Comparison of ENCODE assay signal across 10 cellular contexts in genomic region chr5:78504726-78505431, GRCh38.
A peak's percentile ranks its signal among the peaks of the same experiment; 100 is the strongest.
DNase-seq lines count a peak whose midpoint lies in the region; ATAC-seq, FAIRE-seq and TF ChIP-seq lines count a peak whose summit lies in the region.
"Had no signal": no experiment of that assay in that cellular context is flagged by ENCODE, and none has a peak within 500 bp of the region (broad histone marks: within the 10 kb centered on the region; RNA-seq: fewer than 3 reads in every experiment).

No MANE protein-coding gene starts in this region.

- POLR2A ChIA-PET in PC-3 (lab: Charles Lee; ENCODE audit: unreplicated experiment), result interaction anchor here (0.6 kb wide), 1 partner anchor 93 kb away, joined by 5 read pairs; no protein-coding TSS in a partner anchor

- H3K27ac Mint-ChIP-seq in GM23338, result peak overlapping the region; percentile 65; the same call in 1 of the 2 replicates
- H3K27ac Mint-ChIP-seq: natural killer cell treated with Interleukin-12 subunit alpha and Interleukin-12 subunit beta and Interleukin-15 and Interleukin-18, amount 100 ng/mL, for 72 hours had no signal

- no peak overlapping the region for H2AFZ ChIP-seq in GM23338
- H2AFZ ChIP-seq in PC-3 (ENCODE audit: low read length), result no peak overlapping the region

- H3K9ac ChIP-seq in PC-3 (ENCODE audit: low read length), result peak overlapping the region; percentile 75
- H3K9ac ChIP-seq: KMS-11 had no signal

- peaks cover 36% of the 10 kb centered on the region for H3K4me1 ChIP-seq in GM23338 (ENCODE audit: insufficient read depth)
- peaks cover 61% of the 10 kb centered on the region for H3K4me1 ChIP-seq in PC-3 (ENCODE audit: insufficient read depth, low read length)

- peaks cover 59% of the 10 kb centered on the region for H3K4me1 Mint-ChIP-seq in GM23338

- peaks cover 7% of the 10 kb centered on the region for H3K27me3 Mint-ChIP-seq in GM23338 (ENCODE audit: insufficient read depth, low read depth, poor library complexity)

- intact Hi-C loops in PC-3 (cut with micrococcal nuclease), result loop anchor here (5.0 kb wide), 1 partner anchor 87 kb away; no protein-coding TSS in a partner anchor

- no peak for FAIRE-seq in D721Med (lab: Jason Lieb, UNC)

- H3K36me3 Mint-ChIP-seq in GM23338 (ENCODE audit: low read depth), result no peaks in the 10 kb centered on the region
- H3K36me3 Mint-ChIP-seq: natural killer cell treated with Interleukin-12 subunit alpha and Interleukin-12 subunit beta and Interleukin-15 and Interleukin-18, amount 100 ng/mL, for 72 hours had no signal

- TF ChIP-seq CTCF in GM23338 (conservative IDR thresholded peaks at IDR 0.05; ENCODE audit: low read depth in 2 of 2) (no peak), PC-3 (conservative IDR thresholded peaks at IDR 0.05; ENCODE audit: low read depth, low read length) (no peak), D721Med (IDR thresholded peaks at IDR 0.05; ENCODE audit: insufficient read depth, missing control alignments) (no peak)

- H3K4me3 ChIP-seq in GM23338, result no peak overlapping the region
- H3K4me3 ChIP-seq in PC-3 (ENCODE audit: low read length), result 0 out of 2 replicates have a peak overlapping the region, but pooled peaks have one; percentile 13

- no peaks in the 10 kb centered on the region for H3K9me2 ChIP-seq in GM23338 (ENCODE audit: insufficient read depth)
- H3K9me2 ChIP-seq in PC-3 (replicated peaks; ENCODE audit: low read length), result no peaks in the 10 kb centered on the region

- H3K79me2 ChIP-seq in GM23338 (replicated peaks; ENCODE audit: insufficient read depth) (peaks cover 75% of the 10 kb centered on the region), PC-3 (ENCODE audit: low read length) (peaks cover 70% of the 10 kb centered on the region)

- H3K36me3 ChIP-seq in GM23338 (ENCODE audit: insufficient read depth) (no peaks in the 10 kb centered on the region), PC-3 (ENCODE audit: low read depth, low read length) (no peaks in the 10 kb centered on the region)

- no peak overlapping the region; the same call in 1 of the 2 replicates for H3K27ac ChIP-seq in GM23338 (ENCODE audit: low read depth)
- peak overlapping the region; percentile 96 for H3K27ac ChIP-seq in PC-3 (ENCODE audit: low read length)
- H3K27ac ChIP-seq: KMS-11 had no signal

- BruUV-seq in PC-3 (replicated peaks; lab: Mats Ljungman, UMichigan), result no TSS peak

- H3K27me3 ChIP-seq in GM23338 (ENCODE audit: insufficient read depth) (no peaks in the 10 kb centered on the region), PC-3 (ENCODE audit: low read length) (no peaks in the 10 kb centered on the region)

- H3K9me3 Mint-ChIP-seq in GM23338, result no peaks in the 10 kb centered on the region
- H3K9me3 Mint-ChIP-seq: natural killer cell treated with Interleukin-12 subunit alpha and Interleukin-12 subunit beta and Interleukin-15 and Interleukin-18, amount 100 ng/mL, for 72 hours had no signal

- H3K4me3 Mint-ChIP-seq in GM23338, result no peak overlapping the region
- H3K4me3 Mint-ChIP-seq: natural killer cell treated with Interleukin-12 subunit alpha and Interleukin-12 subunit beta and Interleukin-15 and Interleukin-18, amount 100 ng/mL, for 72 hours had no signal

- H3K9me3 ChIP-seq in PC-3 (ENCODE audit: low read length), result no peaks in the 10 kb centered on the region

- H3K4me2 ChIP-seq in GM23338, result no peak overlapping the region; the same call in 1 of the 2 replicates
- peak overlapping the region; percentile 60 for H3K4me2 ChIP-seq in PC-3 (ENCODE audit: low read length)
- H3K4me2 ChIP-seq: KMS-11 had no signal

- DNase-seq in GM23338 (ENCODE audit: low spot score) (no peak), PC-3 (peak; percentile 94), fibroblast of peridontal ligament (ENCODE audit: extremely low read depth) (peak; percentile 100), non-pigmented ciliary epithelial cell (ENCODE audit: low read depth) (peak; percentile 96), GF-D8 (lab: John Stamatoyannopoulos, UW) (no peak), D721Med (ENCODE audit: insufficient read length, low spot score) (no peak)

- peaks cover 21% of the 10 kb centered on the region for H4K20me1 ChIP-seq in GM23338 (replicated peaks; ENCODE audit: insufficient read depth)
- 0 out of 2 replicates have a peak, but pooled peaks cover 6% of the 10 kb centered on the region for H4K20me1 ChIP-seq in PC-3 (ENCODE audit: low read length)

- ATAC-seq in GM23338 (peak; percentile 49), PC-3 (peak; percentile 82), GM18498 (IDR thresholded peaks at IDR 0.05; ENCODE audit: unreplicated experiment) (no peak), HG03520 (IDR thresholded peaks at IDR 0.05; ENCODE audit: unreplicated experiment) (no peak)

- CTCF ChIA-PET in PC-3 (lab: Charles Lee), result interaction anchor here (0.6 kb wide), 2 partner anchors 21 to 144 kb away, joined by 3 to 5 read pairs; no protein-coding TSS in a partner anchor

- 0 out of 2 replicates have a peak, but pooled peaks cover 4% of the 10 kb centered on the region for H3F3A ChIP-seq in GM23338 (replicated peaks; ENCODE audit: low read depth)
- H3F3A ChIP-seq in PC-3 (ENCODE audit: low read length, unreplicated experiment), result no peaks in the 10 kb centered on the region

TF ChIP-seq in GM23338, 12 proteins besides CTCF, POLR2A, EP300 and RAD21 (continues in another document):
- no peak for TF ChIP-seq ZNF331 (CRISPR knock-in tag; IDR thresholded peaks at IDR 0.05; ENCODE audit: low read depth)
- no peak for TF ChIP-seq EZH2phosphoT487 (IDR thresholded peaks at IDR 0.05; ENCODE audit: unreplicated experiment)
- no peak for TF ChIP-seq ZNF462 (CRISPR knock-in tag; IDR thresholded peaks at IDR 0.05)

Comparison
In these comparisons a context has a peak if more than half of its experiments do, and no peak if none do; other contexts are left out.
1. ATAC-seq: peak in GM23338 (single experiment) and PC-3 (single experiment); none in GM18498 (single experiment) and HG03520 (single experiment).
2. DNase-seq: peak in PC-3 (single experiment), fibroblast of peridontal ligament (single experiment) and non-pigmented ciliary epithelial cell (single experiment); none in GM23338 (single experiment), GF-D8 (single experiment) and D721Med (single experiment).